Comparison of ENCODE assay signal across 24 cellular contexts in genomic region chr1:58033311-58033710, GRCh38.
"Had no signal": no experiment of that assay in that cellular context is flagged by ENCODE, and none has a peak within 500 bp of the region (broad histone marks: within the 10 kb centered on the region; RNA-seq: fewer than 3 reads in every experiment).

No MANE protein-coding gene starts in this region.

- H3K27ac ChIP-seq: esophagus squamous epithelium, left lung, neural progenitor cell, parathyroid adenoma, stomach, testis, tibial artery had no signal

- ATAC-seq: effector memory CD8-positive, alpha-beta T cell; left cardiac atrium; left lung; naive thymus-derived CD4-positive, alpha-beta T cell; sciatic nerve had no signal

- H3K9me3 ChIP-seq: esophagus squamous epithelium, left lung, stomach, testis, tibial artery had no signal

- H3K36me3 ChIP-seq: esophagus squamous epithelium, left lung, neural progenitor cell, stomach, tibial artery had no signal

- H3K4me1 ChIP-seq: esophagus squamous epithelium, left lung, parathyroid adenoma, stomach, testis, tibial artery had no signal

- H3K27ac Mint-ChIP-seq: effector memory CD8-positive, alpha-beta T cell; naive thymus-derived CD4-positive, alpha-beta T cell; nephron; neural progenitor cell; progenitor cell of endocrine pancreas; type B pancreatic cell had no signal

- H3K4me3 ChIP-seq: esophagus squamous epithelium, left lung, neural progenitor cell, smooth muscle cell, stomach, testis, tibial artery had no signal

- H3K27me3 ChIP-seq: esophagus squamous epithelium, left lung, neural progenitor cell, testis had no signal

- H3K9me3 Mint-ChIP-seq: effector memory CD8-positive, alpha-beta T cell; naive thymus-derived CD4-positive, alpha-beta T cell; nephron; neural progenitor cell; type B pancreatic cell had no signal

- DNase-seq: cortex of kidney; effector memory CD8-positive, alpha-beta T cell; erythroblast; esophagus squamous epithelium; left cardiac atrium; left lung; mesenchymal stem cell; midbrain; naive thymus-derived CD4-positive, alpha-beta T cell; stimulated activated CD4-positive, alpha-beta T cell treated with anti-CD3 and anti-CD28 coated beads, Interleukin-12 subunit alpha, Interleukin-12 subunit beta, amount 100 ng/mL, for 4 hours; stimulated activated CD4-positive, alpha-beta T cell treated with anti-CD3 and anti-CD28 coated beads, Interleukin-1b, Interleukin-23, amount 100 ng/mL, for 48 hours; stimulated activated CD4-positive, alpha-beta T cell treated with anti-CD3 and anti-CD28 coated beads, Interleukin-4, amount 100 ng/mL, for 1 hour; stimulated activated CD8-positive, alpha-beta memory T cell treated with anti-CD3 and anti-CD28 coated beads, Interleukin-4, amount 100 ng/mL, for 48 hours; stimulated activated naive CD4-positive, alpha-beta T cell treated with Interleukin-2 at 50 U/mL for 16 hours; stomach; testis; tibial artery had no signal

- H3K9ac ChIP-seq: neural progenitor cell, parathyroid adenoma had no signal

- H3K4me1 Mint-ChIP-seq: naive thymus-derived CD4-positive, alpha-beta T cell; nephron had no signal

- H3K4me3 Mint-ChIP-seq: effector memory CD8-positive, alpha-beta T cell; naive thymus-derived CD4-positive, alpha-beta T cell; nephron; neural progenitor cell; type B pancreatic cell had no signal

- H3K36me3 Mint-ChIP-seq: naive thymus-derived CD4-positive, alpha-beta T cell; neural progenitor cell; type B pancreatic cell had no signal
